In genomic region chr3:38627956-38628355, GRCh38 we compare ENCODE assay signal across 11 cellular contexts. TPM values are rescaled to one million over a fixed set of nuclear protein-coding genes. Genes with fewer than 3 reads are reported as not detected.
DNase-seq lines count a peak whose midpoint lies in the region; ATAC-seq and FAIRE-seq lines count a peak whose summit lies in the region.
"Had no signal": no experiment of that assay in that cellular context is flagged by ENCODE, and none has a peak within 500 bp of the region (broad histone marks: within the 10 kb centered on the region; RNA-seq: fewer than 3 reads in every experiment).

No MANE protein-coding gene starts in this region.

- H3K4me3 ChIP-seq in small intestine (ENCODE audit: low read depth in 1 of 2, low read length in 2 of 2): no peak overlapping the region

- no peaks in the 10 kb centered on the region for H3K27me3 ChIP-seq in small intestine (ENCODE audit: control insufficient read depth in 2 of 2, insufficient read depth in 2 of 2, low read length in 2 of 2)

- no peaks in the 10 kb centered on the region for H3K4me1 ChIP-seq in small intestine (ENCODE audit: control insufficient read depth in 2 of 2, insufficient read depth in 1 of 2, low read depth in 1 of 2, low read length in 1 of 2)

- FAIRE-seq in small intestine (lab: Jason Lieb, UNC): no peak

- no peak for ATAC-seq in HG02798 (IDR thresholded peaks at IDR 0.05; ENCODE audit: poor library complexity, unreplicated experiment)
- ATAC-seq in GM21423 (IDR thresholded peaks at IDR 0.05; ENCODE audit: unreplicated experiment): no peak

- H3K9me3 ChIP-seq in small intestine (ENCODE audit: control insufficient read depth, low read depth): no peaks in the 10 kb centered on the region

- H3K27ac ChIP-seq in small intestine (ENCODE audit: low read depth in 1 of 2, low read length in 1 of 2): no peak overlapping the region

- DNase-seq in 8988T (peak; percentile 94), ELR (ENCODE audit: low read depth) (peak; percentile 39), NCI-H69 (lab: John Stamatoyannopoulos, UW) (peak; percentile 16), dermis blood vessel endothelial cell (peak; percentile 60), small intestine (no peak), NCI-H226 (no peak)
- DNase-seq: naive B cell; NCI-H446 treated with DMSO at 0.1 percent for 48 hours; stimulated activated naive B cell treated with anti-CD40 and anti-IgM and Interleukin-4, amounts not matched to agents 10 μg/mL and 1 μg/mL and 100 μg/mL, for 72 hours had no signal

- no peaks in the 10 kb centered on the region for H3K36me3 ChIP-seq in small intestine (ENCODE audit: control insufficient read depth in 2 of 2, insufficient read depth in 2 of 2, low read length in 2 of 2)

- WGBS in small intestine, 3 donors: 33 to 52% (median 46%) methylated on average over 4 of the region's 4 CpGs

RNA-seq across cellular contexts. Expression of gene SCN5A, which starts 21.5 kb away (rescaled TPM):
- total RNA-seq in dermis blood vessel endothelial cell: 6.5 and 12.0 TPM in 2 replicates
- under 1 TPM in 2 of 3 donors, not detected in 1; 0.27 to 0.75 TPM for polyA plus RNA-seq in small intestine

Comparison
In these comparisons a context has a peak if more than half of its experiments do, and no peak if none do; other contexts are left out.
1. DNase-seq: peak in 8988T (single experiment), ELR (single experiment), NCI-H69 (single experiment) and dermis blood vessel endothelial cell (single experiment); none in small intestine (single experiment) and NCI-H226 (single experiment).